8 cellular contexts compared by ENCODE assay signal in the genomic region with DNA sequence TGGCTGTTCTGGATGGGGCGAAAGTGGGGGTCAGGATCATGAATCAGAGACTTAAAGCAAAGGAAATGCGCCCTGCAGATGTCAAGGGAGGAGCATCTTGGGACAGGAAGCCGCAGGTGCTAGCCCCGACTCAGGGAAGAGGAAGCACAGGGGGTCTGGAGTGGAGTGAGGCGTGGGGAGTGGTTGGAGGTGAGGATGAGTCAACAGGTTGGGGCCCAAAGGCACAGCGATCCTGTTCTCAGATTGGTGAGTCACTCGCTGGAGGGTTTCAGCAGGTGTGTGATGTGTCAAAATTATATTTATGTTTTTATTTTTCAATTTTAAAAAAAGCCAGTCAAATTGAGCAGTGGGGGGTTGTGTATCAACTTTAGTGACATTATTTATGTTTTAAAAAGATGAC. TPM values are rescaled to one million over a fixed set of nuclear protein-coding genes. Genes with fewer than 3 reads are reported as not detected.
A peak's percentile ranks its signal among the peaks of the same experiment; 100 is the strongest.
DNase-seq lines count a peak whose midpoint lies in the region; TF ChIP-seq lines count a peak whose summit lies in the region.

No MANE protein-coding gene starts in this region.

- POLR2A ChIA-PET in HEK293T (lab: Yijun Ruan, JAX): no interaction called here

- H3K27ac ChIP-seq in effector memory CD4-positive, alpha-beta T cell (ENCODE audit: insufficient read depth, low read length, poor library complexity, severe bottlenecking): no peak overlapping the region

- H3K4me1 ChIP-seq in effector memory CD4-positive, alpha-beta T cell (ENCODE audit: control insufficient read depth, insufficient read depth, low read length, poor library complexity, severe bottlenecking): peaks cover 14% of the 10 kb centered on the region

- CTCF ChIA-PET in HEK293T (lab: Yijun Ruan, JAX): no interaction called here

- intact Hi-C loops in lower leg skin (cut with DNase I; ENCODE audit: low total_unique reads): no loop called here

- H3K4me3 ChIP-seq in effector memory CD4-positive, alpha-beta T cell (ENCODE audit: insufficient read depth, low read depth, low read length, poor library complexity, severe bottlenecking): peak overlapping the region; percentile 11
- no peak overlapping the region for H3K4me3 ChIP-seq in lower leg skin (ENCODE audit: low read depth, poor library complexity, severe bottlenecking)

- TF ChIP-seq CTCF in lower leg skin (IDR thresholded peaks at IDR 0.05): no peak

- no peaks in the 10 kb centered on the region for H3K27me3 ChIP-seq in effector memory CD4-positive, alpha-beta T cell (replicated peaks; ENCODE audit: control insufficient read depth, insufficient read depth, low read length, poor library complexity, severe bottlenecking)

- no peaks in the 10 kb centered on the region for H3K36me3 ChIP-seq in effector memory CD4-positive, alpha-beta T cell (ENCODE audit: control insufficient read depth, insufficient read depth, low read length)

- H3K9me3 ChIP-seq in effector memory CD4-positive, alpha-beta T cell (ENCODE audit: control insufficient read depth, low read length): no peaks in the 10 kb centered on the region

- WGBS in lower leg skin, 2 donors: 46 to 49% methylated on average over 7 of the region's 7 CpGs

- TF ChIP-seq POLR2A in lower leg skin (IDR thresholded peaks at IDR 0.05): no peak

- peak; percentile 54 for DNase-seq in KBM-7
- peak; percentile 49 to 53 for DNase-seq in activated CD4-positive, alpha-beta T cell treated with anti-CD3 and anti-CD28 coated beads for 24 hours (ENCODE audit: low read depth in 2 of 2)
- peak; percentile 14 to 52 (median 42) for DNase-seq in effector memory CD4-positive, alpha-beta T cell
- peak; percentile 24 to 47 for DNase-seq in stimulated activated CD8-positive, alpha-beta memory T cell treated with anti-CD3 and anti-CD28 coated beads, Interleukin-2, amount 100 ng/mL, for 1 hour (ENCODE audit: low read depth in 2 of 2)
- no peak for DNase-seq in NCI-H2227 treated with DMSO at 0.1 percent for 48 hours (lab: John Stamatoyannopoulos, UW)
- no peak for DNase-seq in HEK293T (ENCODE audit: extremely low spot score)
- DNase-seq in lower leg skin (ENCODE audit: low spot score in 2 of 2): no peak
- no peak for DNase-seq in NCI-H187 (lab: John Stamatoyannopoulos, UW)

- in situ Hi-C loops in KBM-7 (cut with MboI; ENCODE audit: low pct_unique_long_range_greater_than_20kb, low sequenced_read_pairs): no loop called here

TF ChIP-seq in HEK293T, 16 proteins besides CTCF, POLR2A, EP300 and RAD21:
- TF ChIP-seq CTBP1 (IDR thresholded peaks at IDR 0.05; ENCODE audit: borderline replicate concordance) (no peak), ARNT (IDR thresholded peaks at IDR 0.05) (no peak), TARDBP (IDR thresholded peaks at IDR 0.05) (no peak), BHLHE40 (IDR thresholded peaks at IDR 0.05; ENCODE audit: borderline replicate concordance) (no peak), NFRKB (IDR thresholded peaks at IDR 0.05) (no peak), LEF1 (IDR thresholded peaks at IDR 0.05; ENCODE audit: borderline replicate concordance) (no peak), FOXK2 (IDR thresholded peaks at IDR 0.05) (no peak), ZNF384 (IDR thresholded peaks at IDR 0.05) (no peak), L3MBTL2 (conservative IDR thresholded peaks at IDR 0.05) (no peak), ELF4 (IDR thresholded peaks at IDR 0.05) (no peak)

RNA-seq across cellular contexts. Expression of a gene that starts 19.0 kb away (rescaled TPM):
- total RNA-seq in lower leg skin: under 1 TPM in 3 of 4 donors, not detected in 1; 0.08 to 0.42 (median 0.10) TPM

RNA-seq across cellular contexts. Expression of a gene that starts 59.0 kb away (rescaled TPM):
- 1,000 to 10,000 TPM; 2,250 to 4,289 (median 3,665) TPM for total RNA-seq in lower leg skin

Comparison
In these comparisons a context has a peak if more than half of its experiments do, and no peak if none do; other contexts are left out.
1. DNase-seq: peak in KBM-7 (single experiment), activated CD4-positive, alpha-beta T cell treated with anti-CD3 and anti-CD28 coated beads for 24 hours (2 of 2), effector memory CD4-positive, alpha-beta T cell (3 of 3) and stimulated activated CD8-positive, alpha-beta memory T cell treated with anti-CD3 and anti-CD28 coated beads, Interleukin-2, amount 100 ng/mL, for 1 hour (2 of 2); none in NCI-H2227 treated with DMSO at 0.1 percent for 48 hours (single experiment), HEK293T (single experiment), lower leg skin (0 of 2) and NCI-H187 (0 of 2).